Comparison of ENCODE assay signal across 8 cellular contexts in genomic region chr17:2244545-2245525, GRCh38. TPM values are rescaled to one million over a fixed set of nuclear protein-coding genes. Genes with fewer than 3 reads are reported as not detected.
A peak's percentile ranks its signal among the peaks of the same experiment; 100 is the strongest.
DNase-seq lines count a peak whose midpoint lies in the region; ATAC-seq and TF ChIP-seq lines count a peak whose summit lies in the region.

No MANE protein-coding gene starts in this region.

- in situ Hi-C loops in astrocyte of the spinal cord (cut with HindIII; ENCODE audit: low sequenced_read_pairs) = no loop called here

- CTCF ChIA-PET in AG04449 (lab: Yijun Ruan, JAX) = interaction anchor here (0.7 to 12.7 kb wide), 55 partner anchors 9 to 339 kb away, joined by 3 to 348 read pairs (median 6); partner anchors contain the start of gene HIC1

- H3K4me3 ChIP-seq in AG04449 (ENCODE audit: low read depth, low read length) (no peak overlapping the region), astrocyte of the spinal cord (ENCODE audit: low read depth, low read length) (no peak overlapping the region), skeletal muscle satellite cell (ENCODE audit: low read length) (peak overlapping the region; percentile 29)

- ATAC-seq in HG03139 (IDR thresholded peaks at IDR 0.05; ENCODE audit: unreplicated experiment) = no peak

- H3K9ac ChIP-seq in skeletal muscle satellite cell (ENCODE audit: low read depth, low read length) = peak overlapping the region; percentile 84

- H3K4me2 ChIP-seq in skeletal muscle satellite cell (ENCODE audit: low read length) = peak overlapping the region; percentile 67

- peaks cover 8% of the 10 kb centered on the region for H3K36me3 ChIP-seq in skeletal muscle satellite cell (ENCODE audit: insufficient read depth, low read length)

- peaks cover 47% of the 10 kb centered on the region for H3K4me1 ChIP-seq in skeletal muscle satellite cell (ENCODE audit: control insufficient read depth, insufficient read depth, low read length)

- H3K9me3 ChIP-seq in skeletal muscle satellite cell (replicated peaks; ENCODE audit: low read length) = no peaks in the 10 kb centered on the region

- DNase-seq in AG04449 (ENCODE audit: low read depth, low spot score) (no peak), GM19238 (ENCODE audit: insufficient read length, low spot score) (peak; percentile 58), NCI-H2107 (lab: John Stamatoyannopoulos, UW) (peak; percentile 43), UCSD-AML1 (lab: John Stamatoyannopoulos, UW; ENCODE audit: unreplicated experiment) (peak; percentile 75), astrocyte of the spinal cord (ENCODE audit: low read depth, low spot score) (peak; percentile 89), hypothalamus (lab: John Stamatoyannopoulos, UW) (peak in 50 of 51 donors; percentile 11 to 86 (median 66))

- no peaks in the 10 kb centered on the region for H3K27me3 ChIP-seq in skeletal muscle satellite cell (ENCODE audit: control insufficient read depth, insufficient read depth, low read length)

- POLR2A ChIA-PET in AG04449 (lab: Yijun Ruan, JAX) = interaction anchor here (0.9 to 3.3 kb wide), 7 partner anchors 17 to 190 kb away, joined by 4 to 59 read pairs (median 6); partner anchors contain the start of gene HIC1

- TF ChIP-seq CTCF in AG04449 (IDR thresholded peaks at IDR 0.05; ENCODE audit: insufficient read depth, low read length, missing control alignments) = peak; percentile 97
- TF ChIP-seq CTCF in astrocyte of the spinal cord (IDR thresholded peaks at IDR 0.05; ENCODE audit: low read depth, low read length) = peak; percentile 98

RNA-seq across cellular contexts. Expression of gene SMG6, which starts 58.8 kb away (rescaled TPM):
- 20.0 and 30.1 TPM in 2 replicates for total RNA-seq in skeletal muscle satellite cell (2012; rRNA removed)

RNA-seq across cellular contexts. Expression of gene SRR, which starts 58.9 kb away (rescaled TPM):
- 12.9 and 14.4 TPM in 2 replicates for total RNA-seq in skeletal muscle satellite cell (2012; rRNA removed)
